Comparison of ENCODE assay signal across 2 cellular contexts in genomic region chr15:88274534-88275460, GRCh38.
TF ChIP-seq lines count a peak whose summit lies in the region.

No MANE protein-coding gene starts in this region.

TF ChIP-seq in HEK293, 187 proteins besides CTCF, POLR2A, EP300 and RAD21 (continues in another document):
- TF ChIP-seq ZBTB44 (tag by site-specific recombination; IDR thresholded peaks at IDR 0.05) (no peak), KLF10 (tag by site-specific recombination; IDR thresholded peaks at IDR 0.05) (no peak), ZNF2 (tag by site-specific recombination; IDR thresholded peaks at IDR 0.05) (no peak), ZNF830 (tag by site-specific recombination; IDR thresholded peaks at IDR 0.05; ENCODE audit: low read depth) (no peak), ZNF426 (tag by site-specific recombination; IDR thresholded peaks at IDR 0.05) (no peak), ZFP37 (tag by site-specific recombination; IDR thresholded peaks at IDR 0.05) (no peak), TSHZ1 (tag by site-specific recombination; IDR thresholded peaks at IDR 0.05; ENCODE audit: borderline replicate concordance) (no peak), ZNF654 (tag by site-specific recombination; IDR thresholded peaks at IDR 0.05; ENCODE audit: low read depth) (peak; percentile 62), ZSCAN30 (tag by site-specific recombination; IDR thresholded peaks at IDR 0.05) (0 out of 2 replicates have a peak, but pooled peaks have one; percentile 52), TRIM28 (IDR thresholded peaks at IDR 0.05; ENCODE audit: borderline replicate concordance, low read length) (no peak), PRDM2 (tag by site-specific recombination; IDR thresholded peaks at IDR 0.05; ENCODE audit: borderline replicate concordance) (no peak)

TF ChIP-seq in H1, 55 proteins besides CTCF, POLR2A, EP300 and RAD21:
- TF ChIP-seq CEBPB (IDR thresholded peaks at IDR 0.05; ENCODE audit: low read depth, low read length) (no peak), E2F6 (IDR thresholded peaks at IDR 0.05) (no peak), TCF12 (IDR thresholded peaks at IDR 0.05; ENCODE audit: low read depth, low read length) (0 out of 2 replicates have a peak, but pooled peaks have one; percentile 15), SP4 (IDR thresholded peaks at IDR 0.05; ENCODE audit: low read length) (no peak), ZNF274 (IDR thresholded peaks at IDR 0.05; ENCODE audit: borderline replicate concordance, extremely low read depth, low read length) (no peak), TAF1 (IDR thresholded peaks at IDR 0.05; ENCODE audit: low read depth, low read length) (no peak)
TF ChIP-seq in H1: peak in this region for 1.
